1 cellular context compared by ENCODE assay signal in genomic region chr21:45423201-45423955, GRCh38.
TF ChIP-seq lines count a peak whose summit lies in the region.

No MANE protein-coding gene starts in this region.

TF ChIP-seq in HepG2, 621 proteins besides CTCF, POLR2A, EP300 and RAD21 (continued from another document and continues in another):
- no peak for TF ChIP-seq CREBL2 (CRISPR knock-in tag; IDR thresholded peaks at IDR 0.05; ENCODE audit: borderline replicate concordance)
- TF ChIP-seq ZNF234 (CRISPR knock-in tag; conservative IDR thresholded peaks at IDR 0.05), result no peak
- peak; percentile 68; the same call in 1 of the 2 replicates for TF ChIP-seq ZNF3 (CRISPR knock-in tag; IDR thresholded peaks at IDR 0.05)
- no peak for TF ChIP-seq NR3C1 (CRISPR knock-in tag; IDR thresholded peaks at IDR 0.05)
- no peak for TF ChIP-seq RBAK (CRISPR knock-in tag; IDR thresholded peaks at IDR 0.05)
- peak; percentile 90; the same call in 1 of the 2 replicates for TF ChIP-seq ZBTB7B (CRISPR knock-in tag; IDR thresholded peaks at IDR 0.05)
- TF ChIP-seq HIVEP1 (CRISPR knock-in tag; IDR thresholded peaks at IDR 0.05), result peak; percentile 31; the same call in 1 of the 2 replicates
- TF ChIP-seq POLR2G (IDR thresholded peaks at IDR 0.05; ENCODE audit: low read depth, low read length), result peak; percentile 78
- TF ChIP-seq ZMYM3 (CRISPR knock-in tag; IDR thresholded peaks at IDR 0.05), result no peak
- peak; percentile 79 for TF ChIP-seq SALL1 (CRISPR knock-in tag; IDR thresholded peaks at IDR 0.05)
- no peak for TF ChIP-seq ZSCAN5A (CRISPR knock-in tag; IDR thresholded peaks at IDR 0.05; ENCODE audit: borderline replicate concordance)
- TF ChIP-seq ZSCAN30 (CRISPR knock-in tag; IDR thresholded peaks at IDR 0.05), result no peak
- peak; percentile 72; the same call in 1 of the 2 replicates for TF ChIP-seq TFE3 (CRISPR knock-in tag; IDR thresholded peaks at IDR 0.05)
- TF ChIP-seq NRL (CRISPR knock-in tag; IDR thresholded peaks at IDR 0.05; ENCODE audit: borderline replicate concordance), result no peak
- 0 out of 2 replicates have a peak, but pooled peaks have one; percentile 47 for TF ChIP-seq ZBTB20 (CRISPR knock-in tag; IDR thresholded peaks at IDR 0.05; ENCODE audit: borderline replicate concordance, low read depth)
- TF ChIP-seq NR2F6 (IDR thresholded peaks at IDR 0.05), result peak; percentile 82
- TF ChIP-seq NR2F6 (CRISPR knock-in tag; IDR thresholded peaks at IDR 0.05), result peak; percentile 83
- no peak for TF ChIP-seq KLF16 (CRISPR knock-in tag; IDR thresholded peaks at IDR 0.05)
- TF ChIP-seq PATZ1 (CRISPR knock-in tag; IDR thresholded peaks at IDR 0.05), result peak; percentile 88
- TF ChIP-seq ZSCAN31 (CRISPR knock-in tag; IDR thresholded peaks at IDR 0.05; ENCODE audit: low read depth), result peak; percentile 48; the same call in 1 of the 2 replicates
- TF ChIP-seq ZSCAN29 (CRISPR knock-in tag; conservative IDR thresholded peaks at IDR 0.05), result no peak
- peak; percentile 50 for TF ChIP-seq TBX2 (CRISPR knock-in tag; IDR thresholded peaks at IDR 0.05; ENCODE audit: borderline replicate concordance)
- TF ChIP-seq EEA1 (CRISPR knock-in tag; IDR thresholded peaks at IDR 0.05; ENCODE audit: borderline replicate concordance), result no peak
- TF ChIP-seq MAZ (IDR thresholded peaks at IDR 0.05; ENCODE audit: borderline replicate concordance, low read depth, low read length), result peak; percentile 22; the same call in 1 of the 2 replicates
- TF ChIP-seq MAZ (CRISPR knock-in tag; IDR thresholded peaks at IDR 0.05; ENCODE audit: low read depth), result no peak; the same call in 1 of the 2 replicates
- TF ChIP-seq BRCA1 (CRISPR knock-in tag; IDR thresholded peaks at IDR 0.05), result no peak
- TF ChIP-seq ZNF572 (CRISPR knock-in tag; IDR thresholded peaks at IDR 0.05), result no peak
- TF ChIP-seq GFI1 (CRISPR knock-in tag; IDR thresholded peaks at IDR 0.05; ENCODE audit: borderline replicate concordance), result peak; percentile 35; the same call in 1 of the 2 replicates
- no peak for TF ChIP-seq SOX6 (IDR thresholded peaks at IDR 0.05)
- peak; percentile 70 for TF ChIP-seq SOX6 (CRISPR knock-in tag; IDR thresholded peaks at IDR 0.05)
- TF ChIP-seq ZNF512B (CRISPR knock-in tag; IDR thresholded peaks at IDR 0.05; ENCODE audit: borderline replicate concordance), result no peak
- TF ChIP-seq ZFP90 (CRISPR knock-in tag; IDR thresholded peaks at IDR 0.05; ENCODE audit: borderline replicate concordance), result 0 out of 2 replicates have a peak, but pooled peaks have one; percentile 37
- no peak for TF ChIP-seq ZNF597 (CRISPR knock-in tag; IDR thresholded peaks at IDR 0.05)
- TF ChIP-seq ZNF556 (CRISPR knock-in tag; IDR thresholded peaks at IDR 0.05; ENCODE audit: borderline replicate concordance), result 0 out of 2 replicates have a peak, but pooled peaks have one; percentile 45
- peak; percentile 87 for TF ChIP-seq PHF21A (CRISPR knock-in tag; IDR thresholded peaks at IDR 0.05)
- peak; percentile 18; the same call in 1 of the 2 replicates for TF ChIP-seq GATA4 (IDR thresholded peaks at IDR 0.05; ENCODE audit: borderline replicate concordance, low read depth)
- TF ChIP-seq RAD51 (IDR thresholded peaks at IDR 0.05; ENCODE audit: borderline replicate concordance), result no peak
- TF ChIP-seq ZNF709 (CRISPR knock-in tag; IDR thresholded peaks at IDR 0.05), result no peak
- peak; percentile 63; the same call in 1 of the 2 replicates for TF ChIP-seq TGIF2 (CRISPR knock-in tag; IDR thresholded peaks at IDR 0.05)
- TF ChIP-seq SPEN (CRISPR knock-in tag; IDR thresholded peaks at IDR 0.05; ENCODE audit: low read depth), result peak; percentile 39; the same call in 1 of the 2 replicates
- TF ChIP-seq SKI (IDR thresholded peaks at IDR 0.05; ENCODE audit: partially characterized antibody), result peak; percentile 40
- TF ChIP-seq ZSCAN20 (CRISPR knock-in tag; IDR thresholded peaks at IDR 0.05; ENCODE audit: borderline replicate concordance), result no peak
- 0 out of 2 replicates have a peak, but pooled peaks have one; percentile 3 for TF ChIP-seq ZBTB38 (CRISPR knock-in tag; IDR thresholded peaks at IDR 0.05)
- TF ChIP-seq ZNF678 (CRISPR knock-in tag; IDR thresholded peaks at IDR 0.05), result no peak
- TF ChIP-seq SNAPC5 (CRISPR knock-in tag; IDR thresholded peaks at IDR 0.05; ENCODE audit: borderline replicate concordance), result no peak
- TF ChIP-seq ZNF276 (CRISPR knock-in tag; IDR thresholded peaks at IDR 0.05; ENCODE audit: low read depth), result 0 out of 2 replicates have a peak, but pooled peaks have one; percentile 7
- TF ChIP-seq MAFK (conservative IDR thresholded peaks at IDR 0.05 in 1 of 2, IDR thresholded peaks at IDR 0.05 in 1 of 2; ENCODE audit: low read length in 2 of 2), result no peak
- TF ChIP-seq MED8 (CRISPR knock-in tag; IDR thresholded peaks at IDR 0.05; ENCODE audit: insufficient replicate concordance), result no peak
- no peak for TF ChIP-seq ZZZ3 (CRISPR knock-in tag; IDR thresholded peaks at IDR 0.05; ENCODE audit: borderline replicate concordance)
- no peak for TF ChIP-seq ZBTB10 (CRISPR knock-in tag; IDR thresholded peaks at IDR 0.05; ENCODE audit: borderline replicate concordance)
- 0 out of 2 replicates have a peak, but pooled peaks have one; percentile 6 for TF ChIP-seq ZNF749 (CRISPR knock-in tag; IDR thresholded peaks at IDR 0.05; ENCODE audit: borderline replicate concordance)
